Comparison of ENCODE assay signal across 8 cellular contexts in the genomic region with DNA sequence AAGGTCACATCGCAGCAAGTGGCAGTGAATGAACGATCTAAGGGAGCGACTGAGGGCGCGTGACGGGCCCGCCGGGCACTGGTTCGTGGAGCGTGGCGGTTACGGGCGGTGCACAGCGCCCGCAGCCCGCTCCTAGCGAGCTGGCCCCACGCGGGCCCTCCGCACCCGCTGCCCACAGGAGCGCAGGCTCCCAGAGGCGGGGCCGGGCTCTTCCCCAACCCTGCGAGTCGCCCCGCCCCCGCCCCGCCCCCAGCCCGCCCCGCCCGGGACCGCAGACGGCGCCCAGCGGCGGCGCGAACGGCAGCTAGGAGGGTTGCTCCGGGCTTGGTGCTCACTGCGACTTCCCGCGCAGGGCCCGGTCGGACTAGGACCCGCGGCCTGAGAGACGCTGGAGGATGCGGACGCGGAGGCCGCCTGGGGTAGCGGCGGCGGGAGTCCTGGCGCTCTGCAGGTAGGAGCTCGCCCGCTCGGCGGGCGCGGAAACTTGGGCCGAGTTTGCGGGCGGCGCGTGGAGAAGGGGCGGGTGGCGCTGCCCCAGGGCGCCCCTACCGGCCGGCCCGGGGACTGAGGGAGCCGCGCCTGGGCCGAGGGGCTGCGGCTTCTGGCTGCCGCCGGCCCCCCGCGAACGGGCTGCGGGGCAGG. TPM values are rescaled to one million over a fixed set of nuclear protein-coding genes. Genes with fewer than 3 reads are reported as not detected.
DNase-seq lines count a peak whose midpoint lies in the region; ATAC-seq and TF ChIP-seq lines count a peak whose summit lies in the region.

A gene (plus strand): TSS at position 274 of the 642 bp plus-strand sequence. CDS start 4,167 bp downstream, outside the sequence.

- H3K4me3 ChIP-seq in fibroblast of lung (replicated peaks in 1 of 4; ENCODE audit: control extremely low read depth in 1 of 4, insufficient read depth in 1 of 4, low read depth in 3 of 4, low read length in 4 of 4) = peak within 1 kb of the TSS; percentile 76 to 98 (median 95)

- intact Hi-C loops in natural killer cell (cut with micrococcal nuclease) = loop anchor here (1.0 to 10.0 kb wide), 6 partner anchors 70 to 567 kb away; a partner anchor contains a TSS

- H3K4me1 Mint-ChIP-seq in natural killer cell = peaks cover 46 to 76% of the 10 kb centered on the region in 2 donors

- peak; percentile 80 for DNase-seq in CMK (ENCODE audit: low read depth)
- peak; percentile 77 for DNase-seq in RKO (ENCODE audit: low spot score)
- peak; percentile 45 to 63 for DNase-seq in activated T-helper 1 cell treated with anti-CD3 and anti-CD28 coated beads, Interleukin-2, amount 50 U/mL, for 16 hours (ENCODE audit: low read depth in 1 of 2, low spot score in 1 of 2)
- DNase-seq in fibroblast of lung (ENCODE audit: low read depth in 2 of 2) = peak; percentile 53 to 69
- peak; percentile 85 for DNase-seq in natural killer cell
- DNase-seq in stimulated activated naive CD8-positive, alpha-beta T cell treated with anti-CD3 and anti-CD28 coated beads, Interleukin-15, Interleukin-2, amounts not matched to agents 100 U/mL and 50 U/mL, for 24 hours = peak; percentile 82

- H3K27ac Mint-ChIP-seq in natural killer cell = peak within 1 kb of the TSS; percentile 88 to 93

- no peaks in the 10 kb centered on the region for H3K9me3 ChIP-seq in fibroblast of lung (ENCODE audit: control insufficient read depth, insufficient read depth, low read depth, low read length)

- no peaks in the 10 kb centered on the region for H4K20me1 ChIP-seq in fibroblast of lung (ENCODE audit: control insufficient read depth, extremely low read depth, insufficient read depth, low read length)

- H3K27ac ChIP-seq in fibroblast of lung (ENCODE audit: insufficient read depth, low read length) = peak within 1 kb of the TSS; percentile 96

- peak within 1 kb of the TSS; percentile 96 for H3K4me2 ChIP-seq in fibroblast of lung (ENCODE audit: extremely low read depth, insufficient read depth, low read length)

- no peaks in the 10 kb centered on the region for H3K36me3 ChIP-seq in fibroblast of lung (ENCODE audit: control insufficient read depth, insufficient read depth, low read length)

- no peaks in the 10 kb centered on the region for H3K27me3 Mint-ChIP-seq in natural killer cell (ENCODE audit: low read depth in 2 of 2)

- peaks cover 14% of the 10 kb centered on the region for H3K27me3 ChIP-seq in fibroblast of lung (ENCODE audit: control insufficient read depth, insufficient read depth, low read length)

- peak within 1 kb of the TSS; percentile 83 for H2AFZ ChIP-seq in fibroblast of lung (ENCODE audit: low read length)

- peaks cover 38% of the 10 kb centered on the region for H3K79me2 ChIP-seq in fibroblast of lung (ENCODE audit: control insufficient read depth, insufficient read depth, low read length)

- TF ChIP-seq CTCF in fibroblast of lung (conservative IDR thresholded peaks at IDR 0.05 in 1 of 2, IDR thresholded peaks at IDR 0.05 in 1 of 2; ENCODE audit: low read depth in 1 of 2, low read length in 2 of 2) (peak; percentile 26 to 46), natural killer cell (IDR thresholded peaks at IDR 0.05) (peak; percentile 99)

- no peaks in the 10 kb centered on the region for H3K9me3 Mint-ChIP-seq in natural killer cell

- peak within 1 kb of the TSS; percentile 93 for H3K4me3 Mint-ChIP-seq in natural killer cell

- H3K9ac ChIP-seq in fibroblast of lung (ENCODE audit: insufficient read depth, low read length) = peak within 1 kb of the TSS; percentile 98

- peak; percentile 46 for ATAC-seq in GM19372 (IDR thresholded peaks at IDR 0.05; ENCODE audit: low read depth, unreplicated experiment)
- peak; percentile 26 for ATAC-seq in HG03565 (IDR thresholded peaks at IDR 0.05; ENCODE audit: unreplicated experiment)
- peak; percentile 58 to 80 (median 67) for ATAC-seq in natural killer cell
- ATAC-seq in stimulated activated naive CD8-positive, alpha-beta T cell treated with anti-CD3 and anti-CD28 coated beads, Interleukin-15, Interleukin-2, amounts not matched to agents 100 U/mL and 50 U/mL, for 24 hours = peak; percentile 56

- H3K4me1 ChIP-seq in fibroblast of lung (ENCODE audit: control insufficient read depth, extremely low read depth, insufficient read depth, low read length) = peaks cover 21% of the 10 kb centered on the region

- H3K36me3 Mint-ChIP-seq in natural killer cell = no peaks in the 10 kb centered on the region

RNA-seq across cellular contexts. Expression of the gene that starts here (rescaled TPM):
- 1.3 and 2.3 TPM in 2 replicates for total RNA-seq in fibroblast of lung
- polyA plus RNA-seq in fibroblast of lung = 1.7 and 2.2 TPM in 2 replicates
- 5.8 and 7.1 TPM in 2 replicates for polyA plus RNA-seq in fibroblast of lung (2012)
- 17.3 and 26.1 TPM in 2 replicates for polyA minus RNA-seq in fibroblast of lung (ENCODE audit: low replicate concordance)
- 10 to 100 TPM; 63.5 to 89.2 (median 70.1) TPM for total RNA-seq in natural killer cell

Comparison
In these comparisons a context has a peak if more than half of its experiments do, and no peak if none do; other contexts are left out.
1. Peak in every context shown above with its lines: DNase-seq, ATAC-seq, H3K4me3 ChIP-seq and H3K27ac ChIP-seq.
2. RNA of the gene that starts here (total RNA-seq): 63.5 to 89.2 TPM in natural killer cell; 1.3 to 2.3 TPM in fibroblast of lung; every median in the first group is over 10 times any median in the second.